1 cellular context compared by ENCODE assay signal in genomic region chr10:122733450-122733849, GRCh38.
TF ChIP-seq lines count a peak whose summit lies in the region.

No MANE protein-coding gene starts in this region.

TF ChIP-seq in H1, 55 proteins besides CTCF, POLR2A, EP300 and RAD21:
- TF ChIP-seq CBX5 (IDR thresholded peaks at IDR 0.05; ENCODE audit: low read depth, low read length): no peak
- TF ChIP-seq CREB1 (IDR thresholded peaks at IDR 0.05): no peak
- TF ChIP-seq SIRT6 (IDR thresholded peaks at IDR 0.05; ENCODE audit: low read length): no peak
- TF ChIP-seq SUZ12 (IDR thresholded peaks at IDR 0.05; ENCODE audit: low read length): no peak
- TF ChIP-seq RNF2 (IDR thresholded peaks at IDR 0.05; ENCODE audit: borderline replicate concordance, low read depth, low read length, missing control alignments, poor library complexity, severe bottlenecking): no peak
- TF ChIP-seq BCL11A (IDR thresholded peaks at IDR 0.05; ENCODE audit: low read depth in 2 of 2, low read length in 2 of 2): no peak
- no peak for TF ChIP-seq NANOG (IDR thresholded peaks at IDR 0.05; ENCODE audit: insufficient read depth, low read depth, low read length, poor library complexity, severe bottlenecking)
- no peak for TF ChIP-seq CEBPB (IDR thresholded peaks at IDR 0.05; ENCODE audit: low read depth, low read length)
- no peak for TF ChIP-seq EGR1 (IDR thresholded peaks at IDR 0.05; ENCODE audit: borderline replicate concordance, low read depth, low read length)
- TF ChIP-seq ATF2 (IDR thresholded peaks at IDR 0.05; ENCODE audit: low read length): no peak
